16 cellular contexts compared by ENCODE assay signal in the genomic region with DNA sequence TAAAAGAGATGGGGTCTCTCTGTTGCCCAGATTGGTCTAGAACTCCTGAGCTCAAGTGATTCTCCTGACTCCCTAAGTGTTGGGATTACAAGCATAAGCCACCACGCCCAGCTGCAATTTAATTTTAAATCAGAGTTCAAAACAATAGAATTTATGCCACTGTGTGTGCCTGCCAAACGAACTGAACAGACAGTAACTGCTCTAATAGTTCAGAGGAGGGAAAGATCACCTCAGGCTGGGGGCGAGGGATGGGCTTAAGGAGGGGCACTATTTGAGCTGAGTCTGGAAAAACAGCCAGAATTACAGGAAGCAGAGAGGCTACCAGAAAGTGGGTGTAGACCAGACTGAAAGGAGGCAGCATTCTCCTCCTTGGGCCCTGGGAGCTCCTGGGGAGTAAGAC. TPM values are rescaled to one million over a fixed set of nuclear protein-coding genes. Genes with fewer than 3 reads are reported as not detected.
"Had no signal": no experiment of that assay in that cellular context is flagged by ENCODE, and none has a peak within 500 bp of the region (broad histone marks: within the 10 kb centered on the region; RNA-seq: fewer than 3 reads in every experiment).

No MANE protein-coding gene starts in this region.

- ATAC-seq: activated CD4-positive, alpha-beta T cell treated with anti-CD3 and anti-CD28 coated beads for 36 hours; left cardiac atrium; natural killer cell had no signal

- H3K9me3 Mint-ChIP-seq: immature natural killer cell, natural killer cell had no signal

- H3K27me3 ChIP-seq: stomach, thyroid gland had no signal

- H3K36me3 Mint-ChIP-seq: natural killer cell had no signal

- H3K27ac ChIP-seq: stomach, thyroid gland, WERI-Rb-1 had no signal

- H3K27me3 Mint-ChIP-seq: activated CD4-positive, alpha-beta T cell treated with anti-CD3 and anti-CD28 coated beads for 36 hours had no signal

- H3K4me1 ChIP-seq: thyroid gland had no signal

- H3K9me3 ChIP-seq: stomach, thyroid gland had no signal

- H3K4me3 ChIP-seq: lung, stomach, thyroid gland had no signal

- H3K4me1 Mint-ChIP-seq: immature natural killer cell, natural killer cell had no signal

- H3K4me3 Mint-ChIP-seq: activated CD4-positive, alpha-beta T cell treated with anti-CD3 and anti-CD28 coated beads for 36 hours; immature natural killer cell; natural killer cell had no signal

- DNase-seq: activated CD4-positive, alpha-beta T cell treated with anti-CD3 and anti-CD28 coated beads for 36 hours; activated gamma-delta T cell treated with Interleukin-2 at 50 U/mL for 16 hours; activated T-cell treated with anti-CD3 and anti-CD28 coated beads for 4 hours; central memory CD4-positive, alpha-beta T cell; cortex of kidney; immature natural killer cell; left cardiac atrium; natural killer cell; posterior cingulate gyrus; stimulated activated CD4-positive, alpha-beta T cell treated with anti-CD3 and anti-CD28 coated beads, Interleukin-4, amount 100 ng/mL, for 4 hours; stomach; thyroid gland; WERI-Rb-1 had no signal

RNA-seq across cellular contexts. Expression of gene AQP7, which starts 59.1 kb away (rescaled TPM):
- total RNA-seq: activated CD4-positive, alpha-beta T cell treated with anti-CD3 and anti-CD28 coated beads for 36 hours; activated CD8-positive, alpha-beta memory T cell treated with anti-CD3 and anti-CD28 coated beads for 36 hours; epithelial cell of proximal tubule; natural killer cell had no signal
- polyA plus RNA-seq: immature natural killer cell had no signal
